Comparison of ENCODE assay signal across 32 cellular contexts in the genomic region with DNA sequence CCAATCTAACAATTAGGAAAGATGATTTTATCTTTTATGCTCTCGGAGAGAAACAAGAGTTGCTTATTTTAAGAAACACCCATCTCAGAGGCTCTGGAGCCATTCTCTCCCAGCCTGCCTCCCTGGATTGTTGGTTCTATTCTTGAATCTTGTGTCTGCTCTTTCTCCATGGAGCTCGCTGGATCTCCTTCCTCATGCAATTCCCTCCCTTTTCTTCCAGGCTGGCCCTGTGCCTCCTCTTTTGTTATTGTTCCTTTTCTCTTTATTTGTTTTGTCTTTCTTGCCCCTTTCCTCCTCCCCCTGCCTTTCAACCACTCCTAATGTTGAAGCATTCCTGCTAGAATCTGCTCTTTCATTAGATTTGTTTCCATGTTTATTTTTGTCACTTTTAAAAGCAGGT.
"Had no signal": no experiment of that assay in that cellular context is flagged by ENCODE, and none has a peak within 500 bp of the region (broad histone marks: within the 10 kb centered on the region; RNA-seq: fewer than 3 reads in every experiment).

No MANE protein-coding gene starts in this region.

- H3K9me3 Mint-ChIP-seq: activated naive CD4-positive, alpha-beta T cell treated with anti-CD3 and anti-CD28 coated beads for 36 hours; activated naive CD8-positive, alpha-beta T cell treated with anti-CD3 and anti-CD28 coated beads for 36 hours; natural killer cell treated with Interleukin-12 subunit alpha and Interleukin-12 subunit beta and Interleukin-15 and Interleukin-18, amount 100 ng/mL, for 72 hours; T-helper 2 cell treated with Interferon-gamma antibody and Interleukin-4, amounts not matched to agents 5 μg/mL and 100 μg/mL, for 36 hours had no signal

- ATAC-seq: activated CD4-positive, alpha-beta T cell treated with anti-CD3 and anti-CD28 coated beads for 36 hours; body of pancreas; effector memory CD8-positive, alpha-beta T cell; heart right ventricle; left lobe of liver; lower lobe of right lung; natural killer cell treated with Interleukin-12 subunit alpha and Interleukin-12 subunit beta and Interleukin-15 and Interleukin-18, amount 100 ng/mL, for 72 hours; stimulated activated naive B cell treated with anti-CD40 and anti-IgM and Interleukin-4, amounts not matched to agents 10 μg/mL and 1 μg/mL and 100 μg/mL, for 72 hours had no signal

- H3K4me1 ChIP-seq: adrenal gland, body of pancreas, heart right ventricle, lower lobe of right lung, right atrium auricular region, stomach, suprapubic skin, tibial nerve had no signal

- H3K27me3 ChIP-seq: adrenal gland, body of pancreas, cardiac muscle cell, esophagus muscularis mucosa, foreskin keratinocyte, ovary, right atrium auricular region, stomach, suprapubic skin, tibial nerve had no signal

- H3K4me3 Mint-ChIP-seq: activated CD4-positive, alpha-beta T cell treated with anti-CD3 and anti-CD28 coated beads for 36 hours; activated naive CD4-positive, alpha-beta T cell treated with anti-CD3 and anti-CD28 coated beads for 36 hours; activated naive CD8-positive, alpha-beta T cell treated with anti-CD3 and anti-CD28 coated beads for 36 hours; effector memory CD8-positive, alpha-beta T cell; natural killer cell treated with Interleukin-12 subunit alpha and Interleukin-12 subunit beta and Interleukin-15 and Interleukin-18, amount 100 ng/mL, for 72 hours; stimulated activated naive B cell treated with anti-CD40 and anti-IgM and Interleukin-4, amounts not matched to agents 10 μg/mL and 1 μg/mL and 100 μg/mL, for 72 hours; T-helper 2 cell treated with Interferon-gamma antibody and Interleukin-4, amounts not matched to agents 5 μg/mL and 100 μg/mL, for 36 hours had no signal

- H3K9me3 ChIP-seq: adrenal gland, body of pancreas, esophagus muscularis mucosa, heart right ventricle, lower lobe of right lung, mucosa of descending colon, ovary, suprapubic skin, tibial nerve had no signal

- H3K4me2 ChIP-seq: smooth muscle cell had no signal

- H3K27ac Mint-ChIP-seq: activated CD4-positive, alpha-beta T cell treated with anti-CD3 and anti-CD28 coated beads for 36 hours; activated naive CD4-positive, alpha-beta T cell treated with anti-CD3 and anti-CD28 coated beads for 36 hours; activated naive CD8-positive, alpha-beta T cell treated with anti-CD3 and anti-CD28 coated beads for 36 hours; effector memory CD8-positive, alpha-beta T cell; natural killer cell treated with Interleukin-12 subunit alpha and Interleukin-12 subunit beta and Interleukin-15 and Interleukin-18, amount 100 ng/mL, for 72 hours; stimulated activated naive B cell treated with anti-CD40 and anti-IgM and Interleukin-4, amounts not matched to agents 10 μg/mL and 1 μg/mL and 100 μg/mL, for 72 hours; T-helper 2 cell treated with Interferon-gamma antibody and Interleukin-4, amounts not matched to agents 5 μg/mL and 100 μg/mL, for 36 hours had no signal

- H3K36me3 Mint-ChIP-seq: activated naive CD8-positive, alpha-beta T cell treated with anti-CD3 and anti-CD28 coated beads for 36 hours; natural killer cell treated with Interleukin-12 subunit alpha and Interleukin-12 subunit beta and Interleukin-15 and Interleukin-18, amount 100 ng/mL, for 72 hours; stimulated activated naive B cell treated with anti-CD40 and anti-IgM and Interleukin-4, amounts not matched to agents 10 μg/mL and 1 μg/mL and 100 μg/mL, for 72 hours had no signal

- H3K36me3 ChIP-seq: adrenal gland, cardiac muscle cell, esophagus muscularis mucosa, heart right ventricle, lower lobe of right lung, ovary, right atrium auricular region, stomach, suprapubic skin, tibial nerve had no signal

- DNase-seq: activated CD4-positive, alpha-beta T cell treated with anti-CD3 and anti-CD28 coated beads for 36 hours; activated CD4-positive, CD25-positive, alpha-beta regulatory T cell; activated effector memory CD4-positive, alpha-beta T cell treated with anti-CD3 and anti-CD28 coated beads, Interleukin-2, amount 50 U/mL, for 16 hours; activated naive CD4-positive, alpha-beta T cell treated with anti-CD3 and anti-CD28 coated beads for 36 hours; activated naive CD8-positive, alpha-beta T cell treated with anti-CD3 and anti-CD28 coated beads for 36 hours; adrenal gland; aorta; body of pancreas; cortex of kidney; effector memory CD8-positive, alpha-beta T cell; foreskin keratinocyte; heart right ventricle; kidney glomerular epithelial cell; lower lobe of right lung; mesendoderm; mucosa of descending colon; ovary; stimulated activated CD4-positive, alpha-beta T cell treated with anti-CD3 and anti-CD28 coated beads, Interleukin-1b, Interleukin-23, amount 100 ng/mL, for 48 hours; stimulated activated CD4-positive, alpha-beta T cell treated with anti-CD3 and anti-CD28 coated beads, Interleukin-4, amount 100 ng/mL, for 4 hours; stimulated activated naive B cell treated with anti-CD40 and anti-IgM and Interleukin-4, amounts not matched to agents 10 μg/mL and 1 μg/mL and 100 μg/mL, for 72 hours; stomach; T-helper 1 cell had no signal

- FAIRE-seq: endothelial cell of umbilical vein had no signal

- H3K4me3 ChIP-seq: adrenal gland, body of pancreas, cardiac muscle cell, esophagus muscularis mucosa, heart right ventricle, lower lobe of right lung, mucosa of descending colon, ovary, right atrium auricular region, smooth muscle cell, stomach, suprapubic skin, tibial nerve had no signal

- H3K4me1 Mint-ChIP-seq: activated CD4-positive, alpha-beta T cell treated with anti-CD3 and anti-CD28 coated beads for 36 hours; activated naive CD8-positive, alpha-beta T cell treated with anti-CD3 and anti-CD28 coated beads for 36 hours; stimulated activated naive B cell treated with anti-CD40 and anti-IgM and Interleukin-4, amounts not matched to agents 10 μg/mL and 1 μg/mL and 100 μg/mL, for 72 hours had no signal

- H3K27ac ChIP-seq: adrenal gland, body of pancreas, cardiac muscle cell, esophagus muscularis mucosa, heart right ventricle, lower lobe of right lung, ovary, right atrium auricular region, stomach, suprapubic skin, tibial nerve had no signal
